In genomic region chr3:105367063-105367405, GRCh38 we compare ENCODE assay signal across 1 cellular context.
A peak's percentile ranks its signal among the peaks of the same experiment; 100 is the strongest.
TF ChIP-seq lines count a peak whose summit lies in the region.

No MANE protein-coding gene starts in this region.

TF ChIP-seq in HepG2, 621 proteins besides CTCF, POLR2A, EP300 and RAD21 (continued from another document and continues in another):
- TF ChIP-seq, protein P1, sequence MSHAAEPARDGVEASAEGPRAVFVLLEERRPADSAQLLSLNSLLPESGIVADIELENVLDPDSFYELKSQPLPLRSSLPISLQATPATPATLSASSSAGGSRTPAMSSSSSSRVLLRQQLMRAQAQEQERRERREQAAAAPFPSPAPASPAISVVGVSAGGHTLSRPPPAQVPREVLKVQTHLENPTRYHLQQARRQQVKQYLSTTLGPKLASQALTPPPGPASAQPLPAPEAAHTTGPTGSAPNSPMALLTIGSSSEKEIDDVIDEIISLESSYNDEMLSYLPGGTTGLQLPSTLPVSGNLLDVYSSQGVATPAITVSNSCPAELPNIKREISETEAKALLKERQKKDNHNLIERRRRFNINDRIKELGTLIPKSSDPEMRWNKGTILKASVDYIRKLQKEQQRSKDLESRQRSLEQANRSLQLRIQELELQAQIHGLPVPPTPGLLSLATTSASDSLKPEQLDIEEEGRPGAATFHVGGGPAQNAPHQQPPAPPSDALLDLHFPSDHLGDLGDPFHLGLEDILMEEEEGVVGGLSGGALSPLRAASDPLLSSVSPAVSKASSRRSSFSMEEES (CRISPR knock-in tag; IDR thresholded peaks at IDR 0.05): no peak
- TF ChIP-seq NAIF1 (CRISPR knock-in tag; IDR thresholded peaks at IDR 0.05; ENCODE audit: borderline replicate concordance) (no peak; the same call in 1 of the 2 replicates), ZNF530 (CRISPR knock-in tag; IDR thresholded peaks at IDR 0.05; ENCODE audit: low read depth) (no peak), NR1H2 (CRISPR knock-in tag; IDR thresholded peaks at IDR 0.05; ENCODE audit: borderline replicate concordance, low read depth) (no peak), ZFP82 (CRISPR knock-in tag; IDR thresholded peaks at IDR 0.05; ENCODE audit: borderline replicate concordance) (no peak), POGZ (CRISPR knock-in tag; IDR thresholded peaks at IDR 0.05) (no peak), ZNF44 (CRISPR knock-in tag; IDR thresholded peaks at IDR 0.05) (no peak), ZNF607 (CRISPR knock-in tag; IDR thresholded peaks at IDR 0.05; ENCODE audit: borderline replicate concordance) (no peak), BRCA1 (CRISPR knock-in tag; IDR thresholded peaks at IDR 0.05) (no peak), MTF1 (CRISPR knock-in tag; IDR thresholded peaks at IDR 0.05) (no peak), POLR2G (IDR thresholded peaks at IDR 0.05; ENCODE audit: low read depth, low read length) (no peak), RBFOX2 (IDR thresholded peaks at IDR 0.05; ENCODE audit: low read depth, low read length) (peak; percentile 73), RFX5 (IDR thresholded peaks at IDR 0.05; ENCODE audit: low read depth, low read length) (no peak), KDM6A (CRISPR knock-in tag; IDR thresholded peaks at IDR 0.05; ENCODE audit: low read depth) (no peak), HDAC6 (IDR thresholded peaks at IDR 0.05; ENCODE audit: low read depth, low read length) (no peak), HOXA3 (CRISPR knock-in tag; IDR thresholded peaks at IDR 0.05) (no peak), SP4 (CRISPR knock-in tag; IDR thresholded peaks at IDR 0.05) (no peak), PCBP1 (IDR thresholded peaks at IDR 0.05; ENCODE audit: borderline replicate concordance, low read depth, low read length) (no peak), SIN3B (IDR thresholded peaks at IDR 0.05; ENCODE audit: low read length) (no peak), ZNF256 (CRISPR knock-in tag; conservative IDR thresholded peaks at IDR 0.05) (no peak), ZNF775 (CRISPR knock-in tag; IDR thresholded peaks at IDR 0.05; ENCODE audit: borderline replicate concordance) (no peak), TRIM24 (CRISPR knock-in tag; IDR thresholded peaks at IDR 0.05) (no peak), TBX3 (IDR thresholded peaks at IDR 0.05; ENCODE audit: borderline replicate concordance) (no peak), ZNF883 (CRISPR knock-in tag; IDR thresholded peaks at IDR 0.05; ENCODE audit: not compliant biosample characterization) (no peak), NFATC3 (CRISPR knock-in tag; IDR thresholded peaks at IDR 0.05) (no peak), ZNF263 (CRISPR knock-in tag; IDR thresholded peaks at IDR 0.05) (no peak), ZNF275 (CRISPR knock-in tag; IDR thresholded peaks at IDR 0.05; ENCODE audit: borderline replicate concordance) (no peak), IRX3 (CRISPR knock-in tag; IDR thresholded peaks at IDR 0.05; ENCODE audit: borderline replicate concordance, low read depth) (no peak), TSC22D2 (CRISPR knock-in tag; IDR thresholded peaks at IDR 0.05; ENCODE audit: borderline replicate concordance) (no peak), HBP1 (CRISPR knock-in tag; IDR thresholded peaks at IDR 0.05; ENCODE audit: low read depth) (no peak), TMF1 (CRISPR knock-in tag; IDR thresholded peaks at IDR 0.05; ENCODE audit: low read depth) (peak; percentile 1; the same call in 1 of the 2 replicates), XRCC5 (optimal IDR thresholded peaks at IDR 0.05; ENCODE audit: low read length) (no peak), CREB1 (IDR thresholded peaks at IDR 0.05) (no peak), CREB1 (CRISPR knock-in tag; IDR thresholded peaks at IDR 0.05) (no peak), ZNF24 (IDR thresholded peaks at IDR 0.05) (no peak), WIZ (CRISPR knock-in tag; IDR thresholded peaks at IDR 0.05) (peak; percentile 68; the same call in 1 of the 2 replicates), ZNF703 (CRISPR knock-in tag; IDR thresholded peaks at IDR 0.05; ENCODE audit: borderline replicate concordance) (0 out of 2 replicates have a peak, but pooled peaks have one; percentile 67), HMG20A (CRISPR knock-in tag; IDR thresholded peaks at IDR 0.05; ENCODE audit: borderline replicate concordance) (no peak), ZNF746 (CRISPR knock-in tag; IDR thresholded peaks at IDR 0.05) (no peak), YY1 (IDR thresholded peaks at IDR 0.05; ENCODE audit: insufficient read depth, insufficient replicate concordance, low read depth, low read length) (no peak), ZNF777 (CRISPR knock-in tag; IDR thresholded peaks at IDR 0.05) (no peak; the same call in 1 of the 2 replicates), CBX1 (IDR thresholded peaks at IDR 0.05; ENCODE audit: low read depth) (no peak), ZNF121 (CRISPR knock-in tag; IDR thresholded peaks at IDR 0.05) (no peak), ZBTB40 (IDR thresholded peaks at IDR 0.05) (no peak), ZBTB40 (CRISPR knock-in tag; IDR thresholded peaks at IDR 0.05) (no peak; the same call in 1 of the 2 replicates), ZBTB21 (CRISPR knock-in tag; IDR thresholded peaks at IDR 0.05) (no peak)
- TF ChIP-seq, protein P2, sequence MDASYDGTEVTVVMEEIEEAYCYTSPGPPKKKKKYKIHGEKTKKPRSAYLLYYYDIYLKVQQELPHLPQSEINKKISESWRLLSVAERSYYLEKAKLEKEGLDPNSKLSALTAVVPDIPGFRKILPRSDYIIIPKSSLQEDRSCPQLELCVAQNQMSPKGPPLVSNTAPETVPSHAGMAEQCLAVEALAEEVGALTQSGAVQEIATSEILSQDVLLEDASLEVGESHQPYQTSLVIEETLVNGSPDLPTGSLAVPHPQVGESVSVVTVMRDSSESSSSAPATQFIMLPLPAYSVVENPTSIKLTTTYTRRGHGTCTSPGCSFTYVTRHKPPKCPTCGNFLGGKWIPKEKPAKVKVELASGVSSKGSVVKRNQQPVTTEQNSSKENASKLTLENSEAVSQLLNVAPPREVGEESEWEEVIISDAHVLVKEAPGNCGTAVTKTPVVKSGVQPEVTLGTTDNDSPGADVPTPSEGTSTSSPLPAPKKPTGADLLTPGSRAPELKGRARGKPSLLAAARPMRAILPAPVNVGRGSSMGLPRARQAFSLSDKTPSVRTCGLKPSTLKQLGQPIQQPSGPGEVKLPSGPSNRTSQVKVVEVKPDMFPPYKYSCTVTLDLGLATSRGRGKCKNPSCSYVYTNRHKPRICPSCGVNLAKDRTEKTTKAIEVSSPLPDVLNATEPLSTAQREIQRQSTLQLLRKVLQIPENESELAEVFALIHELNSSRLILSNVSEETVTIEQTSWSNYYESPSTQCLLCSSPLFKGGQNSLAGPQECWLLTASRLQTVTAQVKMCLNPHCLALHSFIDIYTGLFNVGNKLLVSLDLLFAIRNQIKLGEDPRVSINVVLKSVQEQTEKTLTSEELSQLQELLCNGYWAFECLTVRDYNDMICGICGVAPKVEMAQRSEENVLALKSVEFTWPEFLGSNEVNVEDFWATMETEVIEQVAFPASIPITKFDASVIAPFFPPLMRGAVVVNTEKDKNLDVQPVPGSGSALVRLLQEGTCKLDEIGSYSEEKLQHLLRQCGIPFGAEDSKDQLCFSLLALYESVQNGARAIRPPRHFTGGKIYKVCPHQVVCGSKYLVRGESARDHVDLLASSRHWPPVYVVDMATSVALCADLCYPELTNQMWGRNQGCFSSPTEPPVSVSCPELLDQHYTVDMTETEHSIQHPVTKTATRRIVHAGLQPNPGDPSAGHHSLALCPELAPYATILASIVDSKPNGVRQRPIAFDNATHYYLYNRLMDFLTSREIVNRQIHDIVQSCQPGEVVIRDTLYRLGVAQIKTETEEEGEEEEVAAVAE (CRISPR knock-in tag; IDR thresholded peaks at IDR 0.05; ENCODE audit: borderline replicate concordance): no peak
